1 cellular context compared by ENCODE assay signal in genomic region chr9:8845376-8845775, GRCh38.
TF ChIP-seq lines count a peak whose summit lies in the region.

No MANE protein-coding gene starts in this region.

TF ChIP-seq in SK-N-SH, 30 proteins besides CTCF, POLR2A, EP300 and RAD21 (continued from another document):
- TF ChIP-seq ZBTB33 (IDR thresholded peaks at IDR 0.05; ENCODE audit: borderline replicate concordance, low read depth) (no peak), NFIC (IDR thresholded peaks at IDR 0.05; ENCODE audit: borderline replicate concordance) (no peak), YY1 (IDR thresholded peaks at IDR 0.05; ENCODE audit: low read depth) (no peak), RCOR1 (IDR thresholded peaks at IDR 0.05; ENCODE audit: low read length) (no peak; the same call in 1 of the 2 replicates), RXRA (IDR thresholded peaks at IDR 0.05; ENCODE audit: borderline replicate concordance, low read depth) (no peak), TEAD4 (IDR thresholded peaks at IDR 0.05; ENCODE audit: borderline replicate concordance, insufficient read depth) (no peak), USF1 (IDR thresholded peaks at IDR 0.05; ENCODE audit: borderline replicate concordance, low read depth) (no peak), RFX5 (IDR thresholded peaks at IDR 0.05; ENCODE audit: low read length) (no peak), TCF12 (IDR thresholded peaks at IDR 0.05) (no peak)
